In the genomic region with DNA sequence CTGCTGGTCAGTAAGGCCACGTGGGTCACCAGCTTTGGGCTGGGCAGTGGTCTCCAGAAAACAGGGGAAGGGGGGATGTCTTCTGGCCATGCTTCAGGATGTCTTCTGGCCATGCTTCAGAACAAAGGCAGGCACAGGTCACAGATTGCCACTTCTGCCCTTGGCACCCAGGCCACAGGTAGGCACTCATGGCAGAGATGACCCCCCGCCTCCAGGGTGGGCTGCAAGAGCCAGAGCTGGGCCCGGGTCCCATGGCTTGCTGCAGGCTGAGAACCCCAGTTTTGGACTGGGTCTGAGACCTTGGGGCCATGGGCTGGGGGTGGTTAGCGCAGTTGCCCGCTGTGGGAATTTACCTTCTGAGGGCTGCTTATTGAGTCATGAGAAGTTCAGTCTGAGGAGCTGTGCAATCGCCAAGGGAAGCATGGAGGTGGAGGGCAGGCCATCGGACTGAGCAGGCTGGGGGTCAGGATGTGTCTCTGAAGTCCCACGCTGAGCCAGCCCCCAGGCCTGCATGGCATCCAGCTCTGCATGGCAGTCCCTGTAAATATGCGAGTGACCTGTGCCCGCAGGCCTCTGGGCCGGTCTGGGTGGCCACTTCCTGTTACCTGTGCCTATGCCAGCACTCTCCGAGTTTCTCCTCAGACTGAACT, we compare ENCODE assay signal across 9 cellular contexts. TPM values are rescaled to one million over a fixed set of nuclear protein-coding genes. Genes with fewer than 3 reads are reported as not detected.
DNase-seq lines count a peak whose midpoint lies in the region; ATAC-seq, FAIRE-seq and TF ChIP-seq lines count a peak whose summit lies in the region.
"Had no signal": no experiment of that assay in that cellular context is flagged by ENCODE, and none has a peak within 500 bp of the region (broad histone marks: within the 10 kb centered on the region; RNA-seq: fewer than 3 reads in every experiment).

No MANE protein-coding gene starts in this region.

- peak overlapping the region in 7 of 8 donors; percentile 71 to 90 (median 85) for H3K4me3 Mint-ChIP-seq in naive B cell

- H3K9me3 Mint-ChIP-seq in naive B cell = no peaks in the 10 kb centered on the region

- H3K27ac ChIP-seq in AG04450 (ENCODE audit: low read depth, low read length) (no peak overlapping the region), HUES6 (ENCODE audit: low read depth, low read length) (no peak overlapping the region), angular gyrus (ENCODE audit: low read depth, low read length) (peak overlapping the region; percentile 48)

- H3K27me3 ChIP-seq in AG04450 (ENCODE audit: control insufficient read depth, insufficient read depth, low read length) (no peaks in the 10 kb centered on the region), HUES6 (ENCODE audit: control insufficient read depth, insufficient read depth, low read length) (peaks cover 13% of the 10 kb centered on the region; the same call in 1 of the 2 replicates)

- peaks cover 0 to 10% (median 0%) of the 10 kb centered on the region in 3 donors for H3K27me3 Mint-ChIP-seq in naive B cell

- POLR2A ChIA-PET in AG04450 (lab: Yijun Ruan, JAX) = no interaction called here

- H3K4me3 ChIP-seq in AG04450 (ENCODE audit: low read depth, low read length) (peak overlapping the region; percentile 64; the same call in 1 of the 2 replicates), HUES6 (ENCODE audit: low read depth, low read length) (peak overlapping the region; percentile 64; the same call in 1 of the 2 replicates)

- H3K36me3 ChIP-seq in HUES6 (ENCODE audit: control insufficient read depth, insufficient read depth, low read length) = no peaks in the 10 kb centered on the region

- no peak for TF ChIP-seq CTCF in AG04450 (IDR thresholded peaks at IDR 0.05; ENCODE audit: low read depth, low read length)

- no peak overlapping the region for H3K9ac ChIP-seq in HUES6 (ENCODE audit: low read length)

- peaks cover 53% of the 10 kb centered on the region for H3K4me1 ChIP-seq in HUES6 (ENCODE audit: control insufficient read depth, insufficient read depth, low read length)

- CTCF ChIA-PET in AG04450 (lab: Charles Lee) = interaction anchor here (0.7 to 1.0 kb wide), 2 partner anchors 184 to 499 kb away, joined by 3 to 5 read pairs; no protein-coding TSS in a partner anchor

- H3K9me3 ChIP-seq in AG04450 (ENCODE audit: control insufficient read depth, insufficient read depth, low read length) = no peaks in the 10 kb centered on the region; the same call in 1 of the 2 replicates
- H3K9me3 ChIP-seq in HUES6 (ENCODE audit: control insufficient read depth, insufficient read depth, low read depth, low read length) = no peaks in the 10 kb centered on the region

- H3K36me3 Mint-ChIP-seq in naive B cell = no peaks in the 10 kb centered on the region

- peaks cover 24 to 44% (median 34%) of the 10 kb centered on the region in 3 donors for H3K4me1 Mint-ChIP-seq in naive B cell

- DNase-seq in AG04450 (ENCODE audit: low read depth, low spot score) (no peak), naive B cell (no peak), NOMO-1 (lab: John Stamatoyannopoulos, UW; ENCODE audit: unreplicated experiment in 2 of 2) (no peak), RCC 7860 (ENCODE audit: low spot score) (no peak), DMS153 (lab: John Stamatoyannopoulos, UW) (no peak), germinal center (ENCODE audit: low spot score) (no peak)

- no peak for FAIRE-seq in RCC 7860 (lab: Jason Lieb, UNC)
- FAIRE-seq: G401.6 had no signal

- ATAC-seq in naive B cell (ENCODE audit: low read depth in 2 of 2) = no peak

- no peak overlapping the region for H3K27ac Mint-ChIP-seq in naive B cell

RNA-seq across cellular contexts. Expression of a gene that starts 1.6 kb away (rescaled TPM):
- polyA plus RNA-seq in AG04450 (2011; rRNA removed) = 2.5 and 2.7 TPM in 2 replicates
- 3.8 and 3.9 TPM in 2 replicates for polyA minus RNA-seq in AG04450 (2011; rRNA and poly(A)+ RNA removed)
- polyA plus RNA-seq in naive B cell (ENCODE audit: low read depth in 6 of 6) = not detected

RNA-seq across cellular contexts. Expression of a gene that starts 5.1 kb away (rescaled TPM):
- 20.7 and 24.5 TPM in 2 replicates for polyA plus RNA-seq in AG04450 (2011; rRNA removed)
- 36.5 and 44.0 TPM in 2 replicates for polyA minus RNA-seq in AG04450 (2011; rRNA and poly(A)+ RNA removed)
- 10 to 100 TPM in 1 of 6 donors, 1 to 10 TPM in 5; 1.6 to 12.9 (median 4.4) TPM for polyA plus RNA-seq in naive B cell (ENCODE audit: low read depth in 6 of 6)

RNA-seq across cellular contexts. Expression of a gene that starts 26.1 kb away (rescaled TPM):
- 17.8 and 26.1 TPM in 2 replicates for polyA plus RNA-seq in AG04450 (2011; rRNA removed)
- polyA minus RNA-seq in AG04450 (2011; rRNA and poly(A)+ RNA removed) = 31.8 and 47.2 TPM in 2 replicates
- polyA plus RNA-seq in naive B cell (ENCODE audit: low read depth in 6 of 6) = 10 to 100 TPM; 28.1 to 41.5 (median 38.4) TPM

RNA-seq across cellular contexts. Expression of a gene that starts 27.7 kb away (rescaled TPM):
- polyA plus RNA-seq in AG04450 (2011; rRNA removed) (5.3 and 5.4 TPM in 2 replicates), naive B cell (ENCODE audit: low read depth in 6 of 6) (10 to 100 TPM; 15.1 to 45.2 (median 20.3) TPM)
- polyA minus RNA-seq in AG04450 (2011; rRNA and poly(A)+ RNA removed) = 5.8 and 6.4 TPM in 2 replicates

RNA-seq across cellular contexts. Expression of a gene that starts 28.1 kb away (rescaled TPM):
- polyA plus RNA-seq in AG04450 (2011; rRNA removed) (8.8 and 9.3 TPM in 2 replicates), naive B cell (ENCODE audit: low read depth in 6 of 6) (under 1 TPM in 2 of 6 donors, not detected in 4; 0.12 to 0.13 TPM)
- polyA minus RNA-seq in AG04450 (2011; rRNA and poly(A)+ RNA removed) = 19.3 and 21.6 TPM in 2 replicates
